In the genomic region with DNA sequence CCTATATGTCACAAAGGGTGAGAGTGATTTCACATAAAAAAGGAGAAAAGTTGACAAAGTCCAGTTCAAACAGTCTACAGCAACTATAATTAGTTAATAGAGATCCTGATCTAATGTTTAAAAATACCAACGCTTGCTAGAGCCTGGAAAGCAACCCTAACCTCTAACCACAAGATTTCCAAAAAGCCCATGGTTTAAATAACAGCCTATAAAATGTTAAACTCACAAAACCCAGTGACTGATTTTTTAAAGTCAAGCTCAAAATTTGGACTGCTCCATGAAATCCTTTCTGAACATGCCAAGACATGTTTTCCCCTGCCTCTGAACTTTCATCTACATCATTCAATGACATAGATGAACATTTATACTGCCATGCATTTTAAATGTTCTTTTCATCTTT, we compare ENCODE assay signal across 13 cellular contexts.
DNase-seq lines count a peak whose midpoint lies in the region; ATAC-seq and TF ChIP-seq lines count a peak whose summit lies in the region.
"Had no signal": no experiment of that assay in that cellular context is flagged by ENCODE, and none has a peak within 500 bp of the region (broad histone marks: within the 10 kb centered on the region; RNA-seq: fewer than 3 reads in every experiment).

No MANE protein-coding gene starts in this region.

- TF ChIP-seq CTCF in AG09319 (IDR thresholded peaks at IDR 0.05; ENCODE audit: low read depth, low read length) = no peak
- TF ChIP-seq CTCF in HFFc6 (IDR thresholded peaks at IDR 0.05) = no peak
- TF ChIP-seq CTCF in endothelial cell (IDR thresholded peaks at IDR 0.05; ENCODE audit: unreplicated experiment) = no peak

- H3K9me3 Mint-ChIP-seq in HFFc6 (no peaks in the 10 kb centered on the region), endothelial cell (ENCODE audit: unreplicated experiment) (no peaks in the 10 kb centered on the region)
- H3K9me3 Mint-ChIP-seq in activated naive CD4-positive, alpha-beta T cell treated with anti-CD3 and anti-CD28 coated beads for 36 hours = no peaks in the 10 kb centered on the region
- H3K9me3 Mint-ChIP-seq: activated CD4-positive, alpha-beta T cell treated with anti-CD3 and anti-CD28 coated beads, Interleukin-2, amount 10 ng/mL, durations not matched to agents 7 days and 5 days; nephron had no signal

- H3K4me1 Mint-ChIP-seq in HFFc6 (ENCODE audit: low read depth) (peaks cover 43% of the 10 kb centered on the region), endothelial cell (ENCODE audit: unreplicated experiment) (no peaks in the 10 kb centered on the region)
- H3K4me1 Mint-ChIP-seq in activated naive CD4-positive, alpha-beta T cell treated with anti-CD3 and anti-CD28 coated beads for 36 hours (ENCODE audit: low read depth) = no peaks in the 10 kb centered on the region
- H3K4me1 Mint-ChIP-seq: B cell had no signal

- no peak for ATAC-seq in HG02981 (IDR thresholded peaks at IDR 0.05; ENCODE audit: unreplicated experiment)

- H3K27me3 Mint-ChIP-seq in HFFc6 (ENCODE audit: insufficient read depth) (no peaks in the 10 kb centered on the region; the same call in 1 of the 2 replicates), endothelial cell (ENCODE audit: unreplicated experiment) (no peaks in the 10 kb centered on the region)
- H3K27me3 Mint-ChIP-seq in activated naive CD4-positive, alpha-beta T cell treated with anti-CD3 and anti-CD28 coated beads for 36 hours (ENCODE audit: low read depth) = no peaks in the 10 kb centered on the region
- H3K27me3 Mint-ChIP-seq: activated CD4-positive, alpha-beta T cell treated with anti-CD3 and anti-CD28 coated beads, Interleukin-2, amount 10 ng/mL, durations not matched to agents 7 days and 5 days; B cell had no signal

- intact Hi-C loops in activated naive CD4-positive, alpha-beta T cell treated with anti-CD3 and anti-CD28 coated beads for 36 hours (cut with micrococcal nuclease) = loop anchor here (2.0 kb wide), 3 partner anchors 596 to 1316 kb away; no protein-coding TSS in a partner anchor

- peak; percentile 38 for DNase-seq in AG09319 (ENCODE audit: extremely low read depth, low read depth)
- peak; percentile 65 for DNase-seq in HFFc6
- DNase-seq in dedifferentiated amniotic fluid mesenchymal stem cell (ENCODE audit: extremely low spot score) = peak; percentile 65
- peak; percentile 70 for DNase-seq in myocyte (ENCODE audit: low read depth)
- no peak for DNase-seq in endothelial cell (ENCODE audit: low spot score)
- DNase-seq in DMS 273 (lab: John Stamatoyannopoulos, UW; ENCODE audit: unreplicated experiment) = no peak
- no peak for DNase-seq in activated naive CD4-positive, alpha-beta T cell treated with anti-CD3 and anti-CD28 coated beads for 36 hours
- DNase-seq: cortex of kidney; stimulated activated CD4-positive, alpha-beta T cell treated with anti-CD3 and anti-CD28 coated beads, Interleukin-1b, Interleukin-23, amount 100 ng/mL, for 48 hours had no signal

- peak overlapping the region; percentile 86 for H3K27ac Mint-ChIP-seq in HFFc6
- H3K27ac Mint-ChIP-seq in endothelial cell (ENCODE audit: unreplicated experiment) = no peak overlapping the region
- no peak overlapping the region for H3K27ac Mint-ChIP-seq in activated naive CD4-positive, alpha-beta T cell treated with anti-CD3 and anti-CD28 coated beads for 36 hours
- H3K27ac Mint-ChIP-seq: activated CD4-positive, alpha-beta T cell treated with anti-CD3 and anti-CD28 coated beads, Interleukin-2, amount 10 ng/mL, durations not matched to agents 7 days and 5 days; B cell had no signal

- H3K36me3 Mint-ChIP-seq in HFFc6 (ENCODE audit: low read depth) (peaks cover 15% of the 10 kb centered on the region), endothelial cell (ENCODE audit: low read depth, unreplicated experiment) (no peaks in the 10 kb centered on the region)
- H3K36me3 Mint-ChIP-seq in activated naive CD4-positive, alpha-beta T cell treated with anti-CD3 and anti-CD28 coated beads for 36 hours (ENCODE audit: low read depth) = peaks cover 5% of the 10 kb centered on the region

- CTCF ChIA-PET in activated naive CD4-positive, alpha-beta T cell treated with anti-CD3 and anti-CD28 coated beads for 36 hours (lab: Charles Lee) = interaction anchor here (0.6 to 3.5 kb wide), 9 partner anchors 9 to 612 kb away, joined by 3 to 13 read pairs (median 4); no protein-coding TSS in a partner anchor

- H3K4me3 Mint-ChIP-seq in HFFc6 = peak overlapping the region; percentile 54
- no peak overlapping the region for H3K4me3 Mint-ChIP-seq in endothelial cell (ENCODE audit: unreplicated experiment)
- H3K4me3 Mint-ChIP-seq in activated naive CD4-positive, alpha-beta T cell treated with anti-CD3 and anti-CD28 coated beads for 36 hours = no peak overlapping the region
- H3K4me3 Mint-ChIP-seq: activated CD4-positive, alpha-beta T cell treated with anti-CD3 and anti-CD28 coated beads, Interleukin-2, amount 10 ng/mL, durations not matched to agents 7 days and 5 days; B cell; nephron had no signal

Comparison
In these comparisons a context has a peak if more than half of its experiments do, and no peak if none do; other contexts are left out.
1. DNase-seq: peak in AG09319 (single experiment), HFFc6 (single experiment), dedifferentiated amniotic fluid mesenchymal stem cell (single experiment) and myocyte (single experiment); none in endothelial cell (single experiment), DMS 273 (single experiment) and activated naive CD4-positive, alpha-beta T cell treated with anti-CD3 and anti-CD28 coated beads for 36 hours (single experiment).